10 cellular contexts compared by ENCODE assay signal in genomic region chr14:91395466-91395865, GRCh38. TPM values are rescaled to one million over a fixed set of nuclear protein-coding genes. Genes with fewer than 3 reads are reported as not detected.
DNase-seq lines count a peak whose midpoint lies in the region; ATAC-seq and TF ChIP-seq lines count a peak whose summit lies in the region.
"Had no signal": no experiment of that assay in that cellular context is flagged by ENCODE, and none has a peak within 500 bp of the region (broad histone marks: within the 10 kb centered on the region; RNA-seq: fewer than 3 reads in every experiment).

No MANE protein-coding gene starts in this region.

- POLR2A ChIA-PET in activated CD4-positive, alpha-beta memory T cell treated with anti-CD3 and anti-CD28 coated beads for 36 hours (lab: Charles Lee), result interaction anchor here (1.2 to 3.4 kb wide), 2 partner anchors 19 to 22 kb away, joined by 3 to 16 read pairs; no protein-coding TSS in a partner anchor
- POLR2A ChIA-PET in activated CD4-positive, alpha-beta memory T cell treated with anti-CD3 and anti-CD28 coated beads, Interleukin-2, amount 10 ng/mL, durations not matched to agents 7 days and 5 days (lab: Charles Lee), result interaction anchor here (6.2 to 11.9 kb wide), 2 partner anchors 20 to 22 kb away, joined by 77 to 308 read pairs; partner anchors contain the start of gene CCDC88C
- POLR2A ChIA-PET in activated CD8-positive, alpha-beta T cell treated with anti-CD3 and anti-CD28 coated beads for 36 hours (lab: Charles Lee), result interaction anchor here (1.2 to 13.8 kb wide), 4 partner anchors 19 to 45 kb away, joined by 3 to 214 read pairs (median 18); partner anchors contain the start of gene CCDC88C

- no peaks in the 10 kb centered on the region for H3K27me3 Mint-ChIP-seq in activated CD4-positive, alpha-beta memory T cell treated with anti-CD3 and anti-CD28 coated beads for 36 hours
- no peaks in the 10 kb centered on the region for H3K27me3 Mint-ChIP-seq in activated CD4-positive, alpha-beta memory T cell treated with anti-CD3 and anti-CD28 coated beads, Interleukin-2, amount 10 ng/mL, durations not matched to agents 7 days and 5 days
- H3K27me3 Mint-ChIP-seq in activated CD8-positive, alpha-beta T cell treated with anti-CD3 and anti-CD28 coated beads for 36 hours, result no peaks in the 10 kb centered on the region
- peaks cover 12% of the 10 kb centered on the region for H3K27me3 Mint-ChIP-seq in glutamatergic neuron (ENCODE audit: unreplicated experiment)
- no peaks in the 10 kb centered on the region for H3K27me3 Mint-ChIP-seq in stimulated activated memory B cell treated with anti-CD40 and anti-IgM and Interleukin-4, amounts not matched to agents 10 μg/mL and 1 μg/mL and 100 μg/mL, for 72 hours

- no peak for DNase-seq in activated CD4-positive, alpha-beta memory T cell treated with anti-CD3 and anti-CD28 coated beads for 36 hours
- DNase-seq in activated CD4-positive, alpha-beta memory T cell treated with anti-CD3 and anti-CD28 coated beads, Interleukin-2, amount 10 ng/mL, durations not matched to agents 7 days and 5 days, result no peak
- no peak for DNase-seq in activated CD8-positive, alpha-beta T cell treated with anti-CD3 and anti-CD28 coated beads for 36 hours
- DNase-seq in glutamatergic neuron, result no peak
- no peak for DNase-seq in effector CD8-positive, alpha-beta T cell (lab: John Stamatoyannopoulos, UW)
- no peak for DNase-seq in mucosa of gallbladder (ENCODE audit: low spot score)
- no peak for DNase-seq in left lung
- DNase-seq: NCI-H1417 treated with DMSO at 0.1 percent for 48 hours, tibial artery had no signal

- peak overlapping the region; percentile 89 for H3K27ac Mint-ChIP-seq in activated CD4-positive, alpha-beta memory T cell treated with anti-CD3 and anti-CD28 coated beads for 36 hours
- no peak overlapping the region for H3K27ac Mint-ChIP-seq in activated CD4-positive, alpha-beta memory T cell treated with anti-CD3 and anti-CD28 coated beads, Interleukin-2, amount 10 ng/mL, durations not matched to agents 7 days and 5 days
- H3K27ac Mint-ChIP-seq in activated CD8-positive, alpha-beta T cell treated with anti-CD3 and anti-CD28 coated beads for 36 hours, result peak overlapping the region; percentile 95
- peak overlapping the region; percentile 11 for H3K27ac Mint-ChIP-seq in glutamatergic neuron (ENCODE audit: unreplicated experiment)
- H3K27ac Mint-ChIP-seq in stimulated activated memory B cell treated with anti-CD40 and anti-IgM and Interleukin-4, amounts not matched to agents 10 μg/mL and 1 μg/mL and 100 μg/mL, for 72 hours, result peak overlapping the region; percentile 65

- H3K36me3 Mint-ChIP-seq in activated CD4-positive, alpha-beta memory T cell treated with anti-CD3 and anti-CD28 coated beads for 36 hours, result peaks cover 21% of the 10 kb centered on the region
- peaks cover 57% of the 10 kb centered on the region for H3K36me3 Mint-ChIP-seq in activated CD4-positive, alpha-beta memory T cell treated with anti-CD3 and anti-CD28 coated beads, Interleukin-2, amount 10 ng/mL, durations not matched to agents 7 days and 5 days (ENCODE audit: low read depth)
- H3K36me3 Mint-ChIP-seq in activated CD8-positive, alpha-beta T cell treated with anti-CD3 and anti-CD28 coated beads for 36 hours (ENCODE audit: low read depth), result peaks cover 51% of the 10 kb centered on the region
- no peaks in the 10 kb centered on the region for H3K36me3 Mint-ChIP-seq in glutamatergic neuron (ENCODE audit: unreplicated experiment)
- H3K36me3 Mint-ChIP-seq in stimulated activated memory B cell treated with anti-CD40 and anti-IgM and Interleukin-4, amounts not matched to agents 10 μg/mL and 1 μg/mL and 100 μg/mL, for 72 hours, result peaks cover 6% of the 10 kb centered on the region

- H3K27me3 ChIP-seq in left lung, result no peaks in the 10 kb centered on the region

- no peak overlapping the region for H3K4me3 Mint-ChIP-seq in activated CD4-positive, alpha-beta memory T cell treated with anti-CD3 and anti-CD28 coated beads for 36 hours
- no peak overlapping the region for H3K4me3 Mint-ChIP-seq in activated CD4-positive, alpha-beta memory T cell treated with anti-CD3 and anti-CD28 coated beads, Interleukin-2, amount 10 ng/mL, durations not matched to agents 7 days and 5 days
- peak overlapping the region; percentile 70 for H3K4me3 Mint-ChIP-seq in activated CD8-positive, alpha-beta T cell treated with anti-CD3 and anti-CD28 coated beads for 36 hours
- peak overlapping the region; percentile 38 for H3K4me3 Mint-ChIP-seq in glutamatergic neuron (ENCODE audit: unreplicated experiment)
- H3K4me3 Mint-ChIP-seq in stimulated activated memory B cell treated with anti-CD40 and anti-IgM and Interleukin-4, amounts not matched to agents 10 μg/mL and 1 μg/mL and 100 μg/mL, for 72 hours, result no peak overlapping the region

- intact Hi-C loops in activated CD4-positive, alpha-beta memory T cell treated with anti-CD3 and anti-CD28 coated beads for 36 hours (cut with micrococcal nuclease), result no loop called here
- intact Hi-C loops in activated CD8-positive, alpha-beta T cell treated with anti-CD3 and anti-CD28 coated beads for 36 hours (cut with micrococcal nuclease), result no loop called here
- intact Hi-C loops in left lung (cut with DNase I), result no loop called here

- no peak for TF ChIP-seq CTCF in activated CD8-positive, alpha-beta T cell treated with anti-CD3 and anti-CD28 coated beads for 36 hours (IDR thresholded peaks at IDR 0.05)
- TF ChIP-seq CTCF in glutamatergic neuron (IDR thresholded peaks at IDR 0.05; ENCODE audit: partially characterized antibody, unreplicated experiment), result no peak
- TF ChIP-seq CTCF in left lung (IDR thresholded peaks at IDR 0.05), result no peak

- peaks cover 92% of the 10 kb centered on the region for H3K4me1 Mint-ChIP-seq in activated CD4-positive, alpha-beta memory T cell treated with anti-CD3 and anti-CD28 coated beads for 36 hours (ENCODE audit: low read depth)
- H3K4me1 Mint-ChIP-seq in activated CD4-positive, alpha-beta memory T cell treated with anti-CD3 and anti-CD28 coated beads, Interleukin-2, amount 10 ng/mL, durations not matched to agents 7 days and 5 days, result peaks cover 97% of the 10 kb centered on the region
- H3K4me1 Mint-ChIP-seq in activated CD8-positive, alpha-beta T cell treated with anti-CD3 and anti-CD28 coated beads for 36 hours (ENCODE audit: low read depth), result peaks cover 91% of the 10 kb centered on the region
- H3K4me1 Mint-ChIP-seq in glutamatergic neuron (ENCODE audit: low read depth, unreplicated experiment), result peaks cover 53% of the 10 kb centered on the region
- peaks cover 99% of the 10 kb centered on the region for H3K4me1 Mint-ChIP-seq in stimulated activated memory B cell treated with anti-CD40 and anti-IgM and Interleukin-4, amounts not matched to agents 10 μg/mL and 1 μg/mL and 100 μg/mL, for 72 hours

- H3K9me3 ChIP-seq in left lung, result no peaks in the 10 kb centered on the region
- H3K9me3 ChIP-seq: tibial artery had no signal

- peak overlapping the region in 1 of 2 donors; percentile 84 for H3K27ac ChIP-seq in left lung
- H3K27ac ChIP-seq: tibial artery had no signal

- CTCF ChIA-PET in activated CD4-positive, alpha-beta memory T cell treated with anti-CD3 and anti-CD28 coated beads for 36 hours (lab: Charles Lee), result interaction anchor here (1.2 to 1.5 kb wide), 3 partner anchors 40 to 79 kb away, joined by 3 to 5 read pairs (median 4); no protein-coding TSS in a partner anchor
- CTCF ChIA-PET in activated CD4-positive, alpha-beta memory T cell treated with anti-CD3 and anti-CD28 coated beads, Interleukin-2, amount 10 ng/mL, durations not matched to agents 7 days and 5 days (lab: Charles Lee), result interaction anchor here (1.0 to 1.3 kb wide), 2 partner anchors 10 to 78 kb away, joined by 3 read pairs; no protein-coding TSS in a partner anchor
- CTCF ChIA-PET in activated CD8-positive, alpha-beta T cell treated with anti-CD3 and anti-CD28 coated beads for 36 hours (lab: Charles Lee), result interaction anchor here (1.1 to 10.3 kb wide), 5 partner anchors 10 to 72 kb away, joined by 3 to 112 read pairs (median 3); no protein-coding TSS in a partner anchor

- no peak for ATAC-seq in activated CD8-positive, alpha-beta T cell treated with anti-CD3 and anti-CD28 coated beads for 36 hours
- no peak for ATAC-seq in stimulated activated memory B cell treated with anti-CD40 and anti-IgM and Interleukin-4, amounts not matched to agents 10 μg/mL and 1 μg/mL and 100 μg/mL, for 72 hours
- no peak for ATAC-seq in left lung

- H3K9me3 Mint-ChIP-seq in activated CD4-positive, alpha-beta memory T cell treated with anti-CD3 and anti-CD28 coated beads for 36 hours, result no peaks in the 10 kb centered on the region
- no peaks in the 10 kb centered on the region for H3K9me3 Mint-ChIP-seq in activated CD4-positive, alpha-beta memory T cell treated with anti-CD3 and anti-CD28 coated beads, Interleukin-2, amount 10 ng/mL, durations not matched to agents 7 days and 5 days
- H3K9me3 Mint-ChIP-seq in activated CD8-positive, alpha-beta T cell treated with anti-CD3 and anti-CD28 coated beads for 36 hours, result no peaks in the 10 kb centered on the region
- H3K9me3 Mint-ChIP-seq in glutamatergic neuron (ENCODE audit: unreplicated experiment), result peaks cover 11% of the 10 kb centered on the region
- no peaks in the 10 kb centered on the region for H3K9me3 Mint-ChIP-seq in stimulated activated memory B cell treated with anti-CD40 and anti-IgM and Interleukin-4, amounts not matched to agents 10 μg/mL and 1 μg/mL and 100 μg/mL, for 72 hours

- H3K4me3 ChIP-seq in left lung, result no peak overlapping the region
- H3K4me3 ChIP-seq: tibial artery had no signal

- peaks cover 18 to 90% of the 10 kb centered on the region in 2 donors for H3K4me1 ChIP-seq in left lung

- no peaks in the 10 kb centered on the region for H3K36me3 ChIP-seq in left lung
- H3K36me3 ChIP-seq: tibial artery had no signal

RNA-seq across cellular contexts. Expression of gene CCDC88C, which starts 22.2 kb away (rescaled TPM):
- total RNA-seq in activated CD4-positive, alpha-beta memory T cell treated with anti-CD3 and anti-CD28 coated beads for 36 hours, result 10 to 100 TPM; 73.0 to 74.7 TPM
- total RNA-seq in activated CD4-positive, alpha-beta memory T cell treated with anti-CD3 and anti-CD28 coated beads, Interleukin-2, amount 10 ng/mL, durations not matched to agents 7 days and 5 days, result 100 to 1,000 TPM; 168 to 175 TPM
- 10 to 100 TPM; 83.6 to 87.8 TPM for total RNA-seq in activated CD8-positive, alpha-beta T cell treated with anti-CD3 and anti-CD28 coated beads for 36 hours
- total RNA-seq in glutamatergic neuron (ENCODE audit: unreplicated experiment) (68.0 TPM), mucosa of gallbladder (78.5 TPM), left lung (10 to 100 TPM; 31.5 to 41.8 TPM)

Comparison
In these comparisons a context has a peak if more than half of its experiments do, and no peak if none do; other contexts are left out.
1. H3K4me3 Mint-ChIP-seq: peak in activated CD8-positive, alpha-beta T cell treated with anti-CD3 and anti-CD28 coated beads for 36 hours (single experiment) and glutamatergic neuron (single experiment); none in activated CD4-positive, alpha-beta memory T cell treated with anti-CD3 and anti-CD28 coated beads for 36 hours (single experiment), activated CD4-positive, alpha-beta memory T cell treated with anti-CD3 and anti-CD28 coated beads, Interleukin-2, amount 10 ng/mL, durations not matched to agents 7 days and 5 days (single experiment) and stimulated activated memory B cell treated with anti-CD40 and anti-IgM and Interleukin-4, amounts not matched to agents 10 μg/mL and 1 μg/mL and 100 μg/mL, for 72 hours (single experiment).